In the genomic region with DNA sequence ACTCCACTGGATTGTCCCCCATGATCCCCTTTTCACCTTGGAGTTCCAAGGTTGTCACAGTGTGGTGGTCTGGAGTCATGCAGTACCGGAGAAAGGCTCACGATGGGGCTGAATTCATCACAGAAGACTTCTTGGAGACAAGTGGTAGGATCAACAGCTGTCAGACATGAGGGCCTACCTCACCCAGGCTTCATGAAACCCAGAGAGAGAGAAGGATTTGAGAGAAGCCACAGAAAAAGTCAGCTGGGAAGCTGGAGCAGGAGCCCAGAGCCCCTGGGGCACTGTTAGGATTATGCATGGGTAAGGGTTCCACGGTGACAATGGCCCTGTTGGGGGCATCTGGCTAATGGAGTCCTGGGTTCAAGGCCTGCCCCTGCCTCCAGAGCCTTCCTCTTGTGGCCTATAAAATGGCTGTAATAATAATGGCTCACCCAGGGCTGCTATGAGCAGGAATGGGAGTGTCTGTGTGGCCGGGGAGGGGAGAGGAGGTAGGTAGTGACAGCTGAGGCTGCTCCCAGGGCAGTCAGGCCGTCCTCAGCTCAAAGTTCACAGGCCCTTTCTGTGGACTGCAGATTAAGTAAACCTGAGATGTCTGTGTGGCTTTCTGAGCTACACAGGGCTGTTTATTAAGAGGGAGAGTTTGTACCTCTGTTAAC, we compare ENCODE assay signal across 8 cellular contexts. TPM values are rescaled to one million over a fixed set of nuclear protein-coding genes. Genes with fewer than 3 reads are reported as not detected.
DNase-seq lines count a peak whose midpoint lies in the region; ATAC-seq, FAIRE-seq and TF ChIP-seq lines count a peak whose summit lies in the region.

No MANE protein-coding gene starts in this region.

- H3K27me3 ChIP-seq in CD4-positive, alpha-beta T cell (ENCODE audit: control insufficient read depth, insufficient read depth, low read length) = no peaks in the 10 kb centered on the region
- no peaks in the 10 kb centered on the region for H3K27me3 ChIP-seq in astrocyte (ENCODE audit: insufficient read depth, low read length)

- no peaks in the 10 kb centered on the region for H3K27me3 Mint-ChIP-seq in CD4-positive, alpha-beta T cell
- peaks cover 12% of the 10 kb centered on the region for H3K27me3 Mint-ChIP-seq in astrocyte (ENCODE audit: low read depth, unreplicated experiment)

- H3K4me1 ChIP-seq in astrocyte (ENCODE audit: insufficient read depth, low read length) = no peaks in the 10 kb centered on the region

- peak overlapping the region; percentile 79 for H3K27ac ChIP-seq in CD4-positive, alpha-beta T cell (ENCODE audit: low read depth, low read length)
- H3K27ac ChIP-seq in astrocyte (ENCODE audit: low read depth, low read length) = no peak overlapping the region

- no peak for FAIRE-seq in astrocyte (lab: Jason Lieb, UNC)

- peak overlapping the region; percentile 69 for H3K9ac ChIP-seq in astrocyte (ENCODE audit: low read length)

- CTCF ChIA-PET in CD4-positive, alpha-beta T cell (lab: Charles Lee) = interaction anchor here (0.7 to 3.1 kb wide), 16 partner anchors 9 to 216 kb away, joined by 3 to 26 read pairs (median 4); a partner anchor contains a TSS

- H3K9me3 ChIP-seq in CD4-positive, alpha-beta T cell (ENCODE audit: control insufficient read depth, low read length) = no peaks in the 10 kb centered on the region
- H3K9me3 ChIP-seq in astrocyte (ENCODE audit: insufficient read depth, low read depth, low read length) = no peaks in the 10 kb centered on the region

- peak overlapping the region; percentile 77 for H3K4me3 ChIP-seq in astrocyte (ENCODE audit: insufficient read depth, low read depth, low read length)

- H2AFZ ChIP-seq in astrocyte (ENCODE audit: low read depth, low read length) = peak overlapping the region; percentile 93

- H3K36me3 Mint-ChIP-seq in CD4-positive, alpha-beta T cell (ENCODE audit: low read depth) = peaks cover 36% of the 10 kb centered on the region
- H3K36me3 Mint-ChIP-seq in astrocyte (ENCODE audit: low read depth, unreplicated experiment) = peaks cover 4% of the 10 kb centered on the region

- H3K4me3 Mint-ChIP-seq in CD4-positive, alpha-beta T cell = peak overlapping the region; percentile 90
- H3K4me3 Mint-ChIP-seq in astrocyte (ENCODE audit: unreplicated experiment) = peak overlapping the region; percentile 86

- H3K9me3 Mint-ChIP-seq in CD4-positive, alpha-beta T cell = no peaks in the 10 kb centered on the region
- no peaks in the 10 kb centered on the region for H3K9me3 Mint-ChIP-seq in astrocyte (ENCODE audit: unreplicated experiment)

- peak; percentile 87 for ATAC-seq in CD4-positive, alpha-beta T cell (ENCODE audit: poor library complexity)
- ATAC-seq in GM19372 (IDR thresholded peaks at IDR 0.05; ENCODE audit: low read depth, unreplicated experiment) = peak; percentile 39
- ATAC-seq in HG03520 (IDR thresholded peaks at IDR 0.05; ENCODE audit: unreplicated experiment) = peak; percentile 59

- peak; percentile 25 to 53 (median 38) for DNase-seq in CD4-positive, alpha-beta T cell
- DNase-seq in SKM-1 (lab: John Stamatoyannopoulos, UW; ENCODE audit: unreplicated experiment) = peak; percentile 19
- no peak for DNase-seq in astrocyte (ENCODE audit: low read depth)
- peak; percentile 43 for DNase-seq in iris pigment epithelial cell (ENCODE audit: low read depth)
- peak; percentile 55 for DNase-seq in stimulated activated CD4-positive, alpha-beta T cell treated with anti-CD3 and anti-CD28 coated beads, Interleukin-4, amount 100 ng/mL, for 24 hours
- DNase-seq in NCI-H446 treated with DMSO at 0.1 percent for 48 hours (lab: John Stamatoyannopoulos, UW) = no peak

- no peaks in the 10 kb centered on the region for H3K79me2 ChIP-seq in astrocyte (ENCODE audit: insufficient read depth, low read length)

- peak; percentile 54 for TF ChIP-seq CTCF in CD4-positive, alpha-beta T cell (IDR thresholded peaks at IDR 0.05)
- TF ChIP-seq CTCF in astrocyte (IDR thresholded peaks at IDR 0.05; ENCODE audit: insufficient read depth, low read depth, low read length) = no peak

- H3K4me1 Mint-ChIP-seq in CD4-positive, alpha-beta T cell (ENCODE audit: low read depth) = peaks cover 73% of the 10 kb centered on the region
- H3K4me1 Mint-ChIP-seq in astrocyte (ENCODE audit: low read depth, unreplicated experiment) = peaks cover 2% of the 10 kb centered on the region

- no peaks in the 10 kb centered on the region for H4K20me1 ChIP-seq in astrocyte (ENCODE audit: insufficient read depth, low read length)

- H3K27ac Mint-ChIP-seq in CD4-positive, alpha-beta T cell = peak overlapping the region; percentile 95
- no peak overlapping the region for H3K27ac Mint-ChIP-seq in astrocyte (ENCODE audit: unreplicated experiment)

- intact Hi-C loops in CD4-positive, alpha-beta T cell (cut with DNase I, micrococcal nuclease) = loop anchor here (1.0 to 5.0 kb wide), 9 partner anchors 10 to 196 kb away; a partner anchor contains a TSS

- peak overlapping the region; percentile 89 for H3K4me2 ChIP-seq in astrocyte (ENCODE audit: low read length)

- H3K36me3 ChIP-seq in astrocyte (ENCODE audit: insufficient read depth, low read length) = no peaks in the 10 kb centered on the region

- POLR2A ChIA-PET in CD4-positive, alpha-beta T cell (lab: Charles Lee) = interaction anchor here (0.7 to 6.1 kb wide), 13 partner anchors 9 to 421 kb away, joined by 3 to 138 read pairs (median 7); a partner anchor contains a TSS

RNA-seq across cellular contexts. Expression of a gene that starts 0.9 kb away (rescaled TPM):
- 10 to 100 TPM; 23.5 to 23.6 TPM for total RNA-seq in CD4-positive, alpha-beta T cell
- total RNA-seq in astrocyte = 34.1 and 37.6 TPM in 2 replicates

Comparison
In these comparisons a context has a peak if more than half of its experiments do, and no peak if none do; other contexts are left out.
1. DNase-seq: peak in CD4-positive, alpha-beta T cell (10 of 10), SKM-1 (single experiment), iris pigment epithelial cell (single experiment) and stimulated activated CD4-positive, alpha-beta T cell treated with anti-CD3 and anti-CD28 coated beads, Interleukin-4, amount 100 ng/mL, for 24 hours (single experiment); none in astrocyte (single experiment) and NCI-H446 treated with DMSO at 0.1 percent for 48 hours (single experiment).
2. Peak in every context shown above with its lines, with median percentiles within 50 percentile points of each other: ATAC-seq.